ENCODE assay signal across 8 cellular contexts in the genomic region with DNA sequence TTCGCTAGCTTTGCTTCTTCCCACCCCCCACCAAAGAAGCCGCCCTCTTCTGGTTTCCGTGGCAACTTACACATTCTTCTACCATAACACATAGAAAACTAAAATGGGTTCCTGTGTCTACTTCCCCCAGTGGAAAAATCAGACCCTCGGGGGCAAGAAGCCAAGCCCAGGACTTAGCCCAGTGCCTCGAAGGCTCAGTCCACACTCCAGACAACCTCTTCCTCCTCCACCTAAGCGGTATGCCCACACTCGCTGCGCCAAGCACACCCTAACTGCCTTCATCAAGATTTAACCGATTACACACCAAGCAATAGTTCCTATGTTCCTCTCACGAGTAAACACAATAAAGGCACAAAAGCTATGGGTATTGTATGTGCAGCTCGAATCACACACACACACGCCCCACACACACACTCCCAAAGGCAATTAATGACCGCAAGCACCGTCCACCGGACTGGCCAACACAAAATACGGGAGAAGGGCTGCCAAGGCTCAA. TPM values are rescaled to one million over a fixed set of nuclear protein-coding genes. Genes with fewer than 3 reads are reported as not detected.
DNase-seq lines count a peak whose midpoint lies in the region; ATAC-seq, FAIRE-seq and TF ChIP-seq lines count a peak whose summit lies in the region.

No MANE protein-coding gene starts in this region.

- intact Hi-C loops in OCI-LY7 (cut with micrococcal nuclease; ENCODE audit: unreplicated experiment): loop anchor here (5.0 kb wide), 1 partner anchor 172 kb away; a partner anchor contains a TSS
- intact Hi-C loops in natural killer cell (cut with micrococcal nuclease): loop anchor here (5.0 kb wide), 1 partner anchor 202 kb away; a partner anchor contains a TSS

- TF ChIP-seq CTCF in OCI-LY7 (conservative IDR thresholded peaks at IDR 0.05; ENCODE audit: low read length): peak; percentile 71
- peak in 1 of 2 donors; percentile 17 for TF ChIP-seq CTCF in fibroblast of lung (conservative IDR thresholded peaks at IDR 0.05 in 1 of 2, IDR thresholded peaks at IDR 0.05 in 1 of 2; ENCODE audit: low read depth in 1 of 2, low read length in 2 of 2)
- TF ChIP-seq CTCF in natural killer cell (IDR thresholded peaks at IDR 0.05): no peak

- DNase-seq in EH (ENCODE audit: low read depth): peak; percentile 79
- peak; percentile 70 for DNase-seq in OCI-LY7 (ENCODE audit: low spot score)
- peak; percentile 54 to 64 for DNase-seq in activated T-cell treated with anti-CD3 and anti-CD28 coated beads, Interleukin-2, amount 50 U/mL, for 72 hours
- peak; percentile 70 to 77 for DNase-seq in fibroblast of lung (ENCODE audit: low read depth in 2 of 2)
- DNase-seq in natural killer cell: peak; percentile 55
- DNase-seq in stromal cell of bone marrow (ENCODE audit: low read depth): peak; percentile 63
- no peak for DNase-seq in GM12891 (ENCODE audit: insufficient read length, low spot score)

- H3K36me3 ChIP-seq in OCI-LY7 (ENCODE audit: insufficient read depth, low read length) (peaks cover 14% of the 10 kb centered on the region), fibroblast of lung (ENCODE audit: control insufficient read depth, insufficient read depth, low read length) (no peaks in the 10 kb centered on the region)

- POLR2A ChIA-PET in OCI-LY7 (lab: Charles Lee): interaction anchor here (0.7 to 1.4 kb wide), 5 partner anchors 9 to 334 kb away, joined by 3 to 5 read pairs (median 4); no protein-coding TSS in a partner anchor

- peaks cover 2 to 9% of the 10 kb centered on the region in 2 donors for H3K36me3 Mint-ChIP-seq in activated T-cell treated with anti-CD3 and anti-CD28 coated beads, Interleukin-2, amount 50 U/mL, for 72 hours (ENCODE audit: insufficient read depth in 2 of 2)
- H3K36me3 Mint-ChIP-seq in natural killer cell: no peaks in the 10 kb centered on the region

- H3K4me1 ChIP-seq in OCI-LY7 (ENCODE audit: insufficient read depth, low read length, poor library complexity, severe bottlenecking): peaks cover 26% of the 10 kb centered on the region
- H3K4me1 ChIP-seq in fibroblast of lung (ENCODE audit: control insufficient read depth, extremely low read depth, insufficient read depth, low read length): no peaks in the 10 kb centered on the region

- H3K27me3 ChIP-seq in fibroblast of lung (ENCODE audit: control insufficient read depth, insufficient read depth, low read length): no peaks in the 10 kb centered on the region

- peak overlapping the region; percentile 89 to 98 for H3K4me3 Mint-ChIP-seq in activated T-cell treated with anti-CD3 and anti-CD28 coated beads, Interleukin-2, amount 50 U/mL, for 72 hours
- H3K4me3 Mint-ChIP-seq in natural killer cell: peak overlapping the region; percentile 97

- no peak for FAIRE-seq in GM12891 (lab: Jason Lieb, UNC)

- H3K27ac ChIP-seq in OCI-LY7 (ENCODE audit: low read depth, low read length, poor library complexity, severe bottlenecking): peak overlapping the region; percentile 86
- peak overlapping the region; percentile 100 for H3K27ac ChIP-seq in fibroblast of lung (ENCODE audit: insufficient read depth, low read length)

- H3K9me3 ChIP-seq in OCI-LY7 (ENCODE audit: low read length): no peaks in the 10 kb centered on the region
- H3K9me3 ChIP-seq in fibroblast of lung (ENCODE audit: control insufficient read depth, insufficient read depth, low read depth, low read length): no peaks in the 10 kb centered on the region

- no peaks in the 10 kb centered on the region for H3K9me3 Mint-ChIP-seq in activated T-cell treated with anti-CD3 and anti-CD28 coated beads, Interleukin-2, amount 50 U/mL, for 72 hours
- H3K9me3 Mint-ChIP-seq in natural killer cell: no peaks in the 10 kb centered on the region

- peak overlapping the region; percentile 83 for H2AFZ ChIP-seq in OCI-LY7 (ENCODE audit: low read length)
- peak overlapping the region; percentile 5 for H2AFZ ChIP-seq in fibroblast of lung (ENCODE audit: low read length)

- no peaks in the 10 kb centered on the region for H3K9me2 ChIP-seq in OCI-LY7 (ENCODE audit: insufficient read depth, low read length)

- H3K27me3 Mint-ChIP-seq in activated T-cell treated with anti-CD3 and anti-CD28 coated beads, Interleukin-2, amount 50 U/mL, for 72 hours (ENCODE audit: low read depth): peaks cover 11% of the 10 kb centered on the region
- no peaks in the 10 kb centered on the region for H3K27me3 Mint-ChIP-seq in natural killer cell (ENCODE audit: low read depth in 2 of 2)

- H4K20me1 ChIP-seq in OCI-LY7 (ENCODE audit: insufficient read depth, low read length) (no peaks in the 10 kb centered on the region), fibroblast of lung (ENCODE audit: control insufficient read depth, extremely low read depth, insufficient read depth, low read length) (no peaks in the 10 kb centered on the region)

- TF ChIP-seq POLR2A in GM12891 (IDR thresholded peaks at IDR 0.05; ENCODE audit: low read depth, low read length): no peak

- peak overlapping the region; percentile 96 for H3K27ac Mint-ChIP-seq in activated T-cell treated with anti-CD3 and anti-CD28 coated beads, Interleukin-2, amount 50 U/mL, for 72 hours
- peak overlapping the region; percentile 91 to 96 for H3K27ac Mint-ChIP-seq in natural killer cell

- ATAC-seq in HG02623 (IDR thresholded peaks at IDR 0.05; ENCODE audit: unreplicated experiment) (peak; percentile 2), natural killer cell (peak; percentile 35 to 59 (median 56))
- ATAC-seq in activated T-cell treated with anti-CD3 and anti-CD28 coated beads, Interleukin-2, amount 50 U/mL, for 72 hours (replicated peaks in 1 of 2): peak; percentile 28 to 35

- H3K4me2 ChIP-seq in OCI-LY7 (ENCODE audit: low read length): peak overlapping the region; percentile 78
- peak overlapping the region; percentile 95 for H3K4me2 ChIP-seq in fibroblast of lung (ENCODE audit: extremely low read depth, insufficient read depth, low read length)

- H3K4me3 ChIP-seq in OCI-LY7 (ENCODE audit: low read depth, low read length, poor library complexity, severe bottlenecking): peak overlapping the region; percentile 92
- peak overlapping the region; percentile 83 to 96 (median 85) for H3K4me3 ChIP-seq in fibroblast of lung (replicated peaks in 1 of 4; ENCODE audit: control extremely low read depth in 1 of 4, insufficient read depth in 1 of 4, low read depth in 3 of 4, low read length in 4 of 4)

- H3K9ac ChIP-seq in fibroblast of lung (ENCODE audit: insufficient read depth, low read length): peak overlapping the region; percentile 99

- TSS peak; percentile 69 for BruUV-seq in OCI-LY7 (replicated peaks; lab: Mats Ljungman, UMichigan)

- CTCF ChIA-PET in OCI-LY7 (lab: Charles Lee; ENCODE audit: unreplicated experiment): interaction anchor here (0.5 to 1.2 kb wide), 4 partner anchors 8 to 205 kb away, joined by 3 to 4 read pairs (median 4); no protein-coding TSS in a partner anchor

- peaks cover 42% of the 10 kb centered on the region for H3K4me1 Mint-ChIP-seq in activated T-cell treated with anti-CD3 and anti-CD28 coated beads, Interleukin-2, amount 50 U/mL, for 72 hours (ENCODE audit: low read depth)
- H3K4me1 Mint-ChIP-seq in natural killer cell: peaks cover 41 to 42% of the 10 kb centered on the region in 2 donors

- peaks cover 55% of the 10 kb centered on the region for H3K79me2 ChIP-seq in OCI-LY7 (ENCODE audit: insufficient read depth, low read depth, low read length)
- peaks cover 45% of the 10 kb centered on the region for H3K79me2 ChIP-seq in fibroblast of lung (ENCODE audit: control insufficient read depth, insufficient read depth, low read length)

TF ChIP-seq in GM12891, 5 proteins besides CTCF, POLR2A, EP300 and RAD21:
- TF ChIP-seq POU2F2 (IDR thresholded peaks at IDR 0.05; ENCODE audit: low read depth, low read length) (no peak), TAF1 (IDR thresholded peaks at IDR 0.05; ENCODE audit: low read depth, low read length) (no peak), PAX5 (IDR thresholded peaks at IDR 0.05; ENCODE audit: insufficient read depth, low read length, severe bottlenecking) (no peak), SPI1 (IDR thresholded peaks at IDR 0.05; ENCODE audit: low read depth, low read length) (no peak)

RNA-seq across cellular contexts. Expression of a gene that starts 0.5 kb away (rescaled TPM):
- 21.6 and 29.2 TPM in 2 replicates for total RNA-seq in OCI-LY7 (2014; rRNA removed; shearing (Covaris generic))
- total RNA-seq in OCI-LY7 (2022) (34.0 and 36.3 TPM in 2 replicates), fibroblast of lung (37.5 and 41.1 TPM in 2 replicates), natural killer cell (10 to 100 TPM; 24.4 to 32.8 (median 25.0) TPM)
- 10 to 100 TPM; 29.5 to 42.0 TPM for total RNA-seq in activated T-cell treated with anti-CD3 and anti-CD28 coated beads, Interleukin-2, amount 50 U/mL, for 72 hours
- polyA plus RNA-seq in fibroblast of lung: 15.2 and 15.9 TPM in 2 replicates
- polyA plus RNA-seq in fibroblast of lung (2012): 24.6 and 27.5 TPM in 2 replicates
- polyA minus RNA-seq in fibroblast of lung (ENCODE audit: low replicate concordance): 0.78 TPM in 1 of 2 replicates, not detected in the other
- 8.5 TPM for polyA plus RNA-seq in GM12891 (2012; ENCODE audit: low read depth, missing spikeins)

RNA-seq across cellular contexts. Expression of a gene that starts 20.9 kb away (rescaled TPM):
- 17.2 and 17.6 TPM in 2 replicates for total RNA-seq in OCI-LY7 (2014; rRNA removed; shearing (Covaris generic))
- total RNA-seq in OCI-LY7 (2022) (38.1 and 40.0 TPM in 2 replicates), fibroblast of lung (53.8 and 56.8 TPM in 2 replicates), natural killer cell (10 to 100 TPM; 19.0 to 25.9 (median 21.6) TPM)
- total RNA-seq in activated T-cell treated with anti-CD3 and anti-CD28 coated beads, Interleukin-2, amount 50 U/mL, for 72 hours: 10 to 100 TPM; 15.3 to 23.3 TPM
- 54.7 and 91.1 TPM in 2 replicates for polyA plus RNA-seq in fibroblast of lung
- 43.6 and 69.1 TPM in 2 replicates for polyA plus RNA-seq in fibroblast of lung (2012)
- polyA minus RNA-seq in fibroblast of lung (ENCODE audit: low replicate concordance): 1.8 and 10.0 TPM in 2 replicates
- 20.1 TPM for polyA plus RNA-seq in GM12891 (2012; ENCODE audit: low read depth, missing spikeins)

Comparison
In these comparisons a context has a peak if more than half of its experiments do, and no peak if none do; other contexts are left out.
1. ATAC-seq: peak in every context shown above with its lines; median percentile 56 in natural killer cell; 32 in activated T-cell treated with anti-CD3 and anti-CD28 coated beads, Interleukin-2, amount 50 U/mL, for 72 hours; 2 in HG02623.